ENCODE assay signal across 1 cellular context in genomic region chr22:32926600-32926999, GRCh38.
TF ChIP-seq lines count a peak whose summit lies in the region.

No MANE protein-coding gene starts in this region.

TF ChIP-seq in H1, 55 proteins besides CTCF, POLR2A, EP300 and RAD21 (continued from another document):
- TF ChIP-seq SIX5 (IDR thresholded peaks at IDR 0.05; ENCODE audit: low read depth, low read length) (no peak), KDM1A (IDR thresholded peaks at IDR 0.05; ENCODE audit: borderline replicate concordance, low read length) (no peak), CTBP2 (IDR thresholded peaks at IDR 0.05; ENCODE audit: borderline replicate concordance, insufficient read depth, insufficient read length, low read length) (no peak), NRF1 (IDR thresholded peaks at IDR 0.05; ENCODE audit: low read depth, low read length) (no peak), TEAD4 (IDR thresholded peaks at IDR 0.05; ENCODE audit: low read depth, low read length) (no peak)
